26 cellular contexts compared by ENCODE assay signal in genomic region chr13:76527041-76527440, GRCh38.
"Had no signal": no experiment of that assay in that cellular context is flagged by ENCODE, and none has a peak within 500 bp of the region (broad histone marks: within the 10 kb centered on the region; RNA-seq: fewer than 3 reads in every experiment).

No MANE protein-coding gene starts in this region.

- ATAC-seq: natural killer cell; right lobe of liver; stimulated activated memory B cell treated with anti-CD40 and anti-IgM and Interleukin-4, amounts not matched to agents 10 μg/mL and 1 μg/mL and 100 μg/mL, for 72 hours; stimulated activated naive CD8-positive, alpha-beta T cell treated with anti-CD3 and anti-CD28 coated beads, Interleukin-15, amount 100 ng/mL, for 72 hours had no signal

- H3K27ac ChIP-seq: left ventricle myocardium inferior, neural progenitor cell, ovary, right atrium auricular region, right lobe of liver, testis, thyroid gland, transverse colon, upper lobe of left lung, vagina had no signal

- H3K4me3 ChIP-seq: left ventricle myocardium inferior, lung, neural progenitor cell, ovary, right atrium auricular region, right lobe of liver, smooth muscle cell, testis, thyroid gland, transverse colon, upper lobe of left lung, vagina had no signal

- H2AFZ ChIP-seq: neural progenitor cell had no signal

- H3K9me3 ChIP-seq: left ventricle myocardium inferior, ovary, right atrium auricular region, right lobe of liver, testis, thyroid gland, transverse colon, upper lobe of left lung, vagina had no signal

- DNase-seq: immature natural killer cell; islet precursor cell; left ventricle myocardium inferior; mesendoderm; naive B cell; natural killer cell; nephron progenitor cell; ovary; right lobe of liver; stimulated activated CD4-positive, alpha-beta T cell treated with anti-CD3 and anti-CD28 coated beads, Interleukin-1b, Interleukin-23, amount 100 ng/mL, for 48 hours; stimulated activated CD4-positive, alpha-beta T cell treated with anti-CD3 and anti-CD28 coated beads, Interleukin-2, amount 100 ng/mL, for 48 hours; stimulated activated CD4-positive, alpha-beta T cell treated with anti-CD3 and anti-CD28 coated beads, Interleukin-4, amount 100 ng/mL, for 4 hours; stimulated activated CD8-positive, alpha-beta memory T cell treated with anti-CD3 and anti-CD28 coated beads, Interleukin-4, amount 100 ng/mL, for 48 hours; stimulated activated naive CD4-positive, alpha-beta T cell treated with Interleukin-2 at 50 U/mL for 16 hours; stimulated activated naive CD8-positive, alpha-beta T cell treated with anti-CD3 and anti-CD28 coated beads, Interleukin-15, amount 100 ng/mL, for 72 hours; substantia nigra; testis; thyroid gland; transverse colon; upper lobe of left lung had no signal

- H3K36me3 ChIP-seq: left ventricle myocardium inferior, neural progenitor cell, ovary, right atrium auricular region, right lobe of liver, thyroid gland, transverse colon, upper lobe of left lung, vagina had no signal

- H3K27me3 ChIP-seq: neural progenitor cell, ovary, right atrium auricular region, right lobe of liver, testis, thyroid gland, transverse colon, upper lobe of left lung, vagina had no signal

- H3K4me2 ChIP-seq: neural progenitor cell, smooth muscle cell had no signal

- H3K4me1 ChIP-seq: left ventricle myocardium inferior, neural progenitor cell, right atrium auricular region, right lobe of liver, testis, thyroid gland, transverse colon, upper lobe of left lung, vagina had no signal

- H3K9ac ChIP-seq: neural progenitor cell had no signal
